In the genomic region with DNA sequence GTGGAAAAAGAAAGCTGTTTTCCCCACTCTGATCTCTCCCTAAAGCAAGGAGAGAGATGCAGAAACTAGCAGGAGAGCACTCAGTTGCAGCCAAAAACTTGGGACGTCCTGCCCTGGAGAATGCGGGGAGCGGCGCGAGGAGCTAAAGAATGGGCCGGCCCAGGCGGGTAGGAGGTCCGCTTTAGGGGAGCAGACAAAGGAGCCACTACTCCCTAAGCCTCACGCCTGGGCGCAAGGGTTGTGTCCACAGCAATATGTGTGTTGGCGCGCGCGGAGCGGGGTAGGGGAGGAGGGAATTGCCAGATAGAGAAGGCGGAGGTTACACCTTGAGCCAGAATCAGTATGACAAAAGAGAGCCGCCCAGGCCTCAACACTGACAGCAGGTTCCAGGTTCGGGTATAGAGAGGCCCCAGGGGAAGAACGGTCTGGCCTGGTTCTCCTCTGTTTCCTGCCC, we compare ENCODE assay signal across 12 cellular contexts. TPM values are rescaled to one million over a fixed set of nuclear protein-coding genes. Genes with fewer than 3 reads are reported as not detected.
DNase-seq lines count a peak whose midpoint lies in the region; ATAC-seq and TF ChIP-seq lines count a peak whose summit lies in the region.
"Had no signal": no experiment of that assay in that cellular context is flagged by ENCODE, and none has a peak within 500 bp of the region (broad histone marks: within the 10 kb centered on the region; RNA-seq: fewer than 3 reads in every experiment).

No MANE protein-coding gene starts in this region.

- H3K27me3 ChIP-seq in mammary epithelial cell (ENCODE audit: insufficient read depth, low read length) = no peaks in the 10 kb centered on the region

- H3K4me1 Mint-ChIP-seq in type B pancreatic cell (ENCODE audit: unreplicated experiment) = peaks cover 30% of the 10 kb centered on the region

- WGBS in mammary epithelial cell (ENCODE audit: low coverage, missing lambda C conversion rate) = 94% methylated on average over 14 of the region's 19 CpGs

- peak overlapping the region; percentile 98 for H3K4me2 ChIP-seq in mammary epithelial cell (ENCODE audit: insufficient read depth, low read depth, low read length)

- H3K79me2 ChIP-seq in mammary epithelial cell (ENCODE audit: insufficient read depth, low read length) = peaks cover 24% of the 10 kb centered on the region

- H3K4me3 Mint-ChIP-seq in type B pancreatic cell = peak overlapping the region; percentile 98
- H3K4me3 Mint-ChIP-seq: T-helper 1 cell treated with Interleukin-12 subunit alpha and Interleukin-12 subunit beta and Interleukin-4 antibody, amounts not matched to agents 30 μg/mL and 1 μg/mL, for 36 hours had no signal

- CTCF ChIA-PET in mammary epithelial cell (lab: Charles Lee; ENCODE audit: low non-redundant PET) = interaction anchor here (0.7 kb wide), 1 partner anchor 238 kb away, joined by 4 read pairs; no protein-coding TSS in a partner anchor

- no peak for TF ChIP-seq CTCF in mammary epithelial cell (conservative IDR thresholded peaks at IDR 0.05 in 1 of 2, IDR thresholded peaks at IDR 0.05 in 1 of 2; ENCODE audit: extremely low read depth in 1 of 2, insufficient read depth in 1 of 2, low read depth in 1 of 2, low read length in 2 of 2)
- TF ChIP-seq CTCF in type B pancreatic cell (conservative IDR thresholded peaks at IDR 0.05) = no peak

- ATAC-seq in HG02763 (IDR thresholded peaks at IDR 0.05; ENCODE audit: unreplicated experiment) = no peak
- ATAC-seq: stimulated activated naive CD8-positive, alpha-beta T cell treated with anti-CD3 and anti-CD28 coated beads, Interleukin-15, Interleukin-2, amounts not matched to agents 100 U/mL and 50 U/mL, for 24 hours had no signal

- no peaks in the 10 kb centered on the region for H3K9me3 ChIP-seq in mammary epithelial cell (replicated peaks; ENCODE audit: insufficient read depth, low read length)

- dilution Hi-C loops in mammary epithelial cell (cut with HindIII; ENCODE audit: low sequenced_read_pairs) = loop anchor here (25.0 kb wide), 1 partner anchor 253 kb away; no protein-coding TSS in a partner anchor

- peak overlapping the region; percentile 90 for H3K27ac Mint-ChIP-seq in type B pancreatic cell
- H3K27ac Mint-ChIP-seq: T-helper 1 cell treated with Interleukin-12 subunit alpha and Interleukin-12 subunit beta and Interleukin-4 antibody, amounts not matched to agents 30 μg/mL and 1 μg/mL, for 36 hours had no signal

- H3K9me3 Mint-ChIP-seq in type B pancreatic cell = no peaks in the 10 kb centered on the region
- H3K9me3 Mint-ChIP-seq: T-helper 1 cell treated with Interleukin-12 subunit alpha and Interleukin-12 subunit beta and Interleukin-4 antibody, amounts not matched to agents 30 μg/mL and 1 μg/mL, for 36 hours had no signal

- no peak overlapping the region for H3K4me3 ChIP-seq in mammary epithelial cell (replicated peaks in 1 of 3; ENCODE audit: insufficient read depth in 1 of 3, low read depth in 2 of 3, low read length in 3 of 3)

- intact Hi-C loops in mammary epithelial cell (cut with micrococcal nuclease) = loop anchor here (2.0 to 5.0 kb wide), 4 partner anchors 49 to 1057 kb away; no protein-coding TSS in a partner anchor

- H4K20me1 ChIP-seq in mammary epithelial cell (ENCODE audit: insufficient read depth, low read length) = no peaks in the 10 kb centered on the region

- H3K36me3 Mint-ChIP-seq in type B pancreatic cell = peaks cover 33% of the 10 kb centered on the region

- peak overlapping the region; percentile 85 for H2AFZ ChIP-seq in mammary epithelial cell (ENCODE audit: low read depth, low read length)

- H3K9ac ChIP-seq in mammary epithelial cell (ENCODE audit: insufficient read depth, low read length) = no peak overlapping the region

- H3K27me3 Mint-ChIP-seq in type B pancreatic cell = peaks cover 62% of the 10 kb centered on the region

- peaks cover 28% of the 10 kb centered on the region for H3K4me1 ChIP-seq in mammary epithelial cell (ENCODE audit: insufficient read depth, low read length)

- in situ Hi-C loops in mammary epithelial cell (cut with MboI; ENCODE audit: low sequenced_read_pairs in 2 of 2) = loop anchor here (10.0 to 25.0 kb wide), 6 partner anchors 128 to 597 kb away; no protein-coding TSS in a partner anchor

- DNase-seq in NCI-H748 (lab: John Stamatoyannopoulos, UW; ENCODE audit: unreplicated experiment) (peak; percentile 14), NCI-H748 treated with DMSO at 0.1 percent for 48 hours (lab: John Stamatoyannopoulos, UW) (no peak), mammary epithelial cell (no peak), islet precursor cell (peak; percentile 75), type B pancreatic cell (ENCODE audit: extremely low spot score, unreplicated experiment) (no peak), HUDEP-2 (lab: John Stamatoyannopoulos, UW; ENCODE audit: unreplicated experiment in 76 of 76) (no peak), dermis blood vessel endothelial cell (no peak)
- DNase-seq: NCI-H526 treated with DMSO at 0.1 percent for 48 hours; stimulated activated naive CD8-positive, alpha-beta T cell treated with anti-CD3 and anti-CD28 coated beads, Interleukin-15, Interleukin-2, amounts not matched to agents 100 U/mL and 50 U/mL, for 24 hours had no signal

- BruUV-seq in mammary epithelial cell (replicated peaks; lab: Mats Ljungman, UMichigan) = no TSS peak

- H3K27ac ChIP-seq in mammary epithelial cell (ENCODE audit: insufficient read depth, low read depth, low read length) = no peak overlapping the region
- H3K27ac ChIP-seq: 22Rv1 had no signal

- no peaks in the 10 kb centered on the region for H3K36me3 ChIP-seq in mammary epithelial cell (ENCODE audit: insufficient read depth, low read length)

RNA-seq across cellular contexts. Expression of a gene that starts 2.9 kb away (rescaled TPM):
- 10 to 100 TPM in 1 of 2 donors, 1 to 10 TPM in 1; 7.2 to 19.7 TPM for total RNA-seq in mammary epithelial cell
- 6.8 TPM for polyA plus RNA-seq in mammary epithelial cell
- polyA minus RNA-seq in mammary epithelial cell = 11.0 TPM
- 62.0 and 99.3 TPM in 2 replicates for total RNA-seq in type B pancreatic cell (ENCODE audit: low replicate concordance)
- 2.0 and 2.6 TPM in 2 replicates for total RNA-seq in dermis blood vessel endothelial cell

Comparison
In these comparisons a context has a peak if more than half of its experiments do, and no peak if none do; other contexts are left out.
1. DNase-seq: peak in NCI-H748 (single experiment) and islet precursor cell (single experiment); none in NCI-H748 treated with DMSO at 0.1 percent for 48 hours (single experiment), mammary epithelial cell (single experiment), type B pancreatic cell (single experiment), HUDEP-2 (0 of 76) and dermis blood vessel endothelial cell (single experiment).